11 cellular contexts compared by ENCODE assay signal in the genomic region with DNA sequence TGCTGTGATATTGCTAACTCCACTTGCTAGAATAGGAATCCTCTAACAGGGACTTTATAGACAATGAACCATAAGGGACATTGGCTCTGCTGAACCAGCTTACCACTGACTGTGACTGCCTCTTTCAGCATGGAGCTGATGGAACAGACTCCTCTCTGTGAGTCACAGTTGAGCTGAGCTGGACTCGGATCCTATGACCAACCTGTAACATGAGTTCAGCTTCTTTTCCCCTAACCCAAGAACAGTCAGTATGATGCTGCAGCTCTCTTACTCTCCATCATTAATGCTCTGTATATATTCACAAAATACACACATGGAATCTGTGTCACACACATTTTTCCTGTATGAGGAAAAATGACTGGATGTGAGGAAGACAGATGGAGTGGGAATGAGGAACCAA.
DNase-seq lines count a peak whose midpoint lies in the region; ATAC-seq, FAIRE-seq and TF ChIP-seq lines count a peak whose summit lies in the region.
"Had no signal": no experiment of that assay in that cellular context is flagged by ENCODE, and none has a peak within 500 bp of the region (broad histone marks: within the 10 kb centered on the region; RNA-seq: fewer than 3 reads in every experiment).

No MANE protein-coding gene starts in this region.

- in situ Hi-C loops in ACHN (cut with HindIII; ENCODE audit: low pct_ligation_motif_present, low pct_unique_long_range_greater_than_20kb, low sequenced_read_pairs) = no loop called here

- no peak for ATAC-seq in HG03196 (IDR thresholded peaks at IDR 0.05; ENCODE audit: unreplicated experiment)
- ATAC-seq in GM18873 (IDR thresholded peaks at IDR 0.05; ENCODE audit: low FRiP score, unreplicated experiment) = no peak
- ATAC-seq in HG02642 (IDR thresholded peaks at IDR 0.05; ENCODE audit: poor library complexity, unreplicated experiment) = no peak

- no peak for TF ChIP-seq CTCF in D721Med (IDR thresholded peaks at IDR 0.05; ENCODE audit: insufficient read depth, missing control alignments)

- no peak for FAIRE-seq in D721Med (lab: Jason Lieb, UNC)

- peak; percentile 60 for DNase-seq in ACHN
- DNase-seq in HT-29 (ENCODE audit: low spot score) = peak; percentile 18
- peak; percentile 21 for DNase-seq in brain pericyte (ENCODE audit: low read depth, low spot score)
- peak; percentile 5 for DNase-seq in iPS DF 4.7 (ENCODE audit: extremely low read depth, low spot score)
- no peak for DNase-seq in D721Med (ENCODE audit: insufficient read length, low spot score)
- DNase-seq: activated CD8-positive, alpha-beta memory T cell treated with anti-CD3 and anti-CD28 coated beads, Interleukin-2, amount 50 U/mL, for 48 hours; NCI-H446 treated with DMSO at 0.1 percent for 48 hours; SHP77 had no signal
